8 cellular contexts compared by ENCODE assay signal in genomic region chr5:134845852-134846640, GRCh38. TPM values are rescaled to one million over a fixed set of nuclear protein-coding genes. Genes with fewer than 3 reads are reported as not detected.
A peak's percentile ranks its signal among the peaks of the same experiment; 100 is the strongest.
DNase-seq lines count a peak whose midpoint lies in the region; ATAC-seq and TF ChIP-seq lines count a peak whose summit lies in the region.

Gene C5orf24, plus strand, starts transcription at chr5:134845968. Its CDS starts 8,933 bp downstream, at chr5:134854901.

- 0% methylated on average over 15 of the region's 84 CpGs for WGBS in mammary epithelial cell (ENCODE audit: low coverage, missing lambda C conversion rate)

- BruUV-seq in mammary epithelial cell (replicated peaks; lab: Mats Ljungman, UMichigan) = TSS peak; percentile 47

- H3K27me3 ChIP-seq in mammary epithelial cell (ENCODE audit: insufficient read depth, low read length) (no peaks in the 10 kb centered on the region), iPS-20b (ENCODE audit: insufficient read depth, low read length) (no peaks in the 10 kb centered on the region)

- H3K27ac ChIP-seq in mammary epithelial cell (ENCODE audit: insufficient read depth, low read depth, low read length) (peak within 1 kb of the TSS; percentile 79), iPS-20b (ENCODE audit: low read length) (no peak within 1 kb of the TSS), skin epidermis (peak within 1 kb of the TSS; percentile 79 to 99 (median 97))

- peak within 1 kb of the TSS; percentile 96 for H3K4me2 ChIP-seq in mammary epithelial cell (ENCODE audit: insufficient read depth, low read depth, low read length)

- CTCF ChIA-PET in mammary epithelial cell (lab: Charles Lee; ENCODE audit: low non-redundant PET) = no interaction called here

- dilution Hi-C loops in mammary epithelial cell (cut with HindIII; ENCODE audit: low sequenced_read_pairs) = loop anchor here (5.0 kb wide), 1 partner anchor 74 kb away; no protein-coding TSS in a partner anchor

- ATAC-seq in GM18868 (IDR thresholded peaks at IDR 0.05; ENCODE audit: unreplicated experiment) (peak; percentile 95), HG03103 (IDR thresholded peaks at IDR 0.05; ENCODE audit: low read depth, unreplicated experiment) (peak; percentile 96)

- no peak for TF ChIP-seq CTCF in WI38 (IDR thresholded peaks at IDR 0.05; ENCODE audit: low read depth, low read length)
- no peak for TF ChIP-seq CTCF in mammary epithelial cell (conservative IDR thresholded peaks at IDR 0.05 in 1 of 2, IDR thresholded peaks at IDR 0.05 in 1 of 2; ENCODE audit: extremely low read depth in 1 of 2, insufficient read depth in 1 of 2, low read depth in 1 of 2, low read length in 2 of 2)

- no peaks in the 10 kb centered on the region for H4K20me1 ChIP-seq in mammary epithelial cell (ENCODE audit: insufficient read depth, low read length)

- H2AFZ ChIP-seq in mammary epithelial cell (ENCODE audit: low read depth, low read length) = peak within 1 kb of the TSS; percentile 45

- H3K4me1 ChIP-seq in mammary epithelial cell (ENCODE audit: insufficient read depth, low read length) (peaks cover 13% of the 10 kb centered on the region), iPS-20b (ENCODE audit: insufficient read depth, low read length) (peaks cover 5% of the 10 kb centered on the region)

- DNase-seq in ACHN = peak; percentile 92
- peak; percentile 81 for DNase-seq in NCI-H2171 treated with DMSO at 0.1 percent for 48 hours (lab: John Stamatoyannopoulos, UW)
- peak; percentile 93 for DNase-seq in mammary epithelial cell

- H3K9me3 ChIP-seq in mammary epithelial cell (replicated peaks; ENCODE audit: insufficient read depth, low read length) = no peaks in the 10 kb centered on the region
- H3K9me3 ChIP-seq in iPS-20b (ENCODE audit: insufficient read depth, low read depth, low read length) = no peaks in the 10 kb centered on the region

- H3K36me3 ChIP-seq in mammary epithelial cell (ENCODE audit: insufficient read depth, low read length) = no peaks in the 10 kb centered on the region
- H3K36me3 ChIP-seq in iPS-20b (ENCODE audit: insufficient read depth, low read depth, low read length) = peaks cover 1% of the 10 kb centered on the region; the same call in 1 of the 2 replicates

- intact Hi-C loops in mammary epithelial cell (cut with micrococcal nuclease) = loop anchor here (2.0 kb wide), 2 partner anchors 29 to 59 kb away; partner anchors contain the start of genes PCBD2 and TXNDC15

- H3K79me2 ChIP-seq in mammary epithelial cell (ENCODE audit: insufficient read depth, low read length) = peaks cover 45% of the 10 kb centered on the region

- H3K4me3 ChIP-seq in WI38 (ENCODE audit: low read depth, low read length) (peak within 1 kb of the TSS; percentile 95), mammary epithelial cell (replicated peaks in 1 of 3; ENCODE audit: insufficient read depth in 1 of 3, low read depth in 2 of 3, low read length in 3 of 3) (peak within 1 kb of the TSS; percentile 53 to 92 (median 63)), iPS-20b (ENCODE audit: low read length) (peak within 1 kb of the TSS; percentile 77), skin epidermis (peak within 1 kb of the TSS; percentile 63 to 92 (median 83))

- in situ Hi-C loops in ACHN (cut with HindIII; ENCODE audit: low pct_ligation_motif_present, low pct_unique_long_range_greater_than_20kb, low sequenced_read_pairs) = no loop called here
- in situ Hi-C loops in mammary epithelial cell (cut with MboI; ENCODE audit: low sequenced_read_pairs in 2 of 2) = no loop called here

- H3K9ac ChIP-seq in mammary epithelial cell (ENCODE audit: insufficient read depth, low read length) = peak within 1 kb of the TSS; percentile 79
- H3K9ac ChIP-seq in iPS-20b (ENCODE audit: low read depth, low read length) = peak within 1 kb of the TSS; percentile 84

RNA-seq across cellular contexts. Expression of gene C5orf24, which starts in this region (rescaled TPM):
- 10 to 100 TPM; 40.3 to 44.1 TPM for total RNA-seq in mammary epithelial cell
- polyA plus RNA-seq in mammary epithelial cell = 18.4 TPM
- 19.8 TPM for polyA minus RNA-seq in mammary epithelial cell
